ENCODE assay signal across 8 cellular contexts in the genomic region with DNA sequence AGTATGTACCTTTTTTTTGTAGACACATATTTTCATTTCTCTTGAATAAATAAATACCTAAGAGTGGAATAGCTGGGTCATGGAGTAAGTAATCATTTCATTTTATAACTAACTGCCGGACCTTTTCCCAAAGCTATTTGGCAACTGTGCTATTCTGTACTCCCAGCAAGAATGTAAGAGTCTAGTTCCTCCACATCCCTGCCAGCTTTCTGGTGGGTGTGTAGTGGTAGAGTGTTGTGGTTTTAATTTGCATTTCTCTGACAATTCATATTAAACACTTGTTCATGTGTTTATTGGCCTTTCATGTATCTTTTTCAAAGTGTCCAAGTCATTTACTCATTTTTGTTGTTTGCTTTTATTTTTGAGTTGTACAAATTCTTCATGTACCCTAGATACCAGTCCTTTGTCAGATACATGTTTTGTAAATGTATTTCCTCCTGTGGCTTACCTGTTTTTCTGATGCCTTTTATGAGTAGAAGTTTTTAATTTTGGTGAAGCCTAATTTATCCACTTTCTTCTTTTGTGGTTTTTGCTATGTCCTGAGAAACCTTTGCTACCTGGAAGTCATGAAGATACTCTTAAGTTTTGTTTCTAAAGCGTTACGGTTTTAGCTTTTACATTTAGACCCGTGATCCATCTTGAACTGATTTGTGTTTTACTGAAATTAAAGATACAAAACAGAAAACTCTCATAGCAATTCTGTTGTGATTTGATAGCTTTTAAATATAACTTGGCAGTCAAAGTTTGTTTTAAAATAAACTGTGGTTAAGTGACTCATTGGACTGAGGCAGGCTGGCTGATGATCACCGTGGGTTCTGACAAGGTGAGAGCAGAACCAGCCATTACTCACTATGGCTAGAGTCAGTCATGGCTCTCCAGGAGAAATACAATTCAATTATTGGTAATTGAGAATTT. TPM values are rescaled to one million over a fixed set of nuclear protein-coding genes. Genes with fewer than 3 reads are reported as not detected.
DNase-seq lines count a peak whose midpoint lies in the region; ATAC-seq and TF ChIP-seq lines count a peak whose summit lies in the region.

No MANE protein-coding gene starts in this region.

- peak in 1 of 4 donors; percentile 57 for TF ChIP-seq EP300 in sigmoid colon (IDR thresholded peaks at IDR 0.05)

- no peak for TF ChIP-seq POLR2A in sigmoid colon (IDR thresholded peaks at IDR 0.05)

- TF ChIP-seq CTCF in sigmoid colon (IDR thresholded peaks at IDR 0.05): no peak

- H3K36me3 Mint-ChIP-seq in activated CD4-positive, alpha-beta T cell treated with anti-CD3 and anti-CD28 coated beads for 36 hours (ENCODE audit: low read depth): peaks cover 54% of the 10 kb centered on the region

- no peaks in the 10 kb centered on the region for H3K27me3 Mint-ChIP-seq in activated CD4-positive, alpha-beta T cell treated with anti-CD3 and anti-CD28 coated beads for 36 hours

- H3K27ac ChIP-seq in sigmoid colon: peak overlapping the region; percentile 20 to 100 (median 96)

- H3K36me3 ChIP-seq in endocrine pancreas (ENCODE audit: control insufficient read depth, insufficient read depth, low read length): no peaks in the 10 kb centered on the region
- peaks cover 0 to 5% (median 2%) of the 10 kb centered on the region in 4 donors for H3K36me3 ChIP-seq in sigmoid colon

- whole genome bisulfite sequencing in sigmoid colon, 2 donors: 15 to 34% methylated on average over 5 of the region's 5 CpGs

- H3K4me1 ChIP-seq in endocrine pancreas (ENCODE audit: control insufficient read depth, insufficient read depth, low read length) (peaks cover 47% of the 10 kb centered on the region), sigmoid colon (peaks cover 0 to 89% (median 84%) of the 10 kb centered on the region in 4 donors)

- peak overlapping the region; percentile 56 for H3K4me3 Mint-ChIP-seq in activated CD4-positive, alpha-beta T cell treated with anti-CD3 and anti-CD28 coated beads for 36 hours

- CTCF ChIA-PET in activated CD4-positive, alpha-beta T cell treated with anti-CD3 and anti-CD28 coated beads for 36 hours (lab: Charles Lee): interaction anchor here (0.7 to 2.5 kb wide), 11 partner anchors 8 to 439 kb away, joined by 3 to 11 read pairs (median 4); partner anchors contain the start of gene MYLIP

- ATAC-seq in HG02759 (IDR thresholded peaks at IDR 0.05; ENCODE audit: unreplicated experiment) (peak; percentile 71), GM18502 (IDR thresholded peaks at IDR 0.05; ENCODE audit: poor library complexity, unreplicated experiment) (no peak)
- ATAC-seq in activated CD4-positive, alpha-beta T cell treated with anti-CD3 and anti-CD28 coated beads for 36 hours: peak; percentile 89

- H3K27me3 ChIP-seq in endocrine pancreas (ENCODE audit: control insufficient read depth, insufficient read depth, low read length) (no peaks in the 10 kb centered on the region), sigmoid colon (no peaks in the 10 kb centered on the region)

- H3K4me1 Mint-ChIP-seq in activated CD4-positive, alpha-beta T cell treated with anti-CD3 and anti-CD28 coated beads for 36 hours: peaks cover 78% of the 10 kb centered on the region

- H3K4me3 ChIP-seq in endocrine pancreas (ENCODE audit: control insufficient read depth, insufficient read depth, low read length) (peak overlapping the region; percentile 55), sigmoid colon (peak overlapping the region in 1 of 4 donors; percentile 9)

- intact Hi-C loops in activated CD4-positive, alpha-beta T cell treated with anti-CD3 and anti-CD28 coated beads for 36 hours (cut with DNase I, micrococcal nuclease): loop anchor here (1.0 to 10.0 kb wide), 8 partner anchors 7 to 558 kb away; partner anchors contain the start of gene MYLIP (in 1 of the 2)
- intact Hi-C loops in sigmoid colon (cut with DNase I): no loop called here

- peak overlapping the region; percentile 86 for H3K27ac Mint-ChIP-seq in activated CD4-positive, alpha-beta T cell treated with anti-CD3 and anti-CD28 coated beads for 36 hours

- no peak overlapping the region for H3K9ac ChIP-seq in endocrine pancreas (ENCODE audit: control insufficient read depth, insufficient read depth, low read length)

- peak; percentile 75 for DNase-seq in activated CD4-positive, alpha-beta T cell treated with anti-CD3 and anti-CD28 coated beads for 36 hours
- no peak for DNase-seq in sigmoid colon
- DNase-seq in DMS114 treated with DMSO at 0.1 percent for 48 hours (lab: John Stamatoyannopoulos, UW; ENCODE audit: unreplicated experiment): no peak
- no peak for DNase-seq in DMS 273 (lab: John Stamatoyannopoulos, UW; ENCODE audit: unreplicated experiment)
- DNase-seq in NCI-H82 (lab: John Stamatoyannopoulos, UW): no peak

- POLR2A ChIA-PET in activated CD4-positive, alpha-beta T cell treated with anti-CD3 and anti-CD28 coated beads for 36 hours (lab: Charles Lee): interaction anchor here (0.7 to 1.7 kb wide), 4 partner anchors 8 to 446 kb away, joined by 4 to 14 read pairs (median 5); partner anchors contain the start of gene MYLIP

- H3K9me3 ChIP-seq in endocrine pancreas (ENCODE audit: control insufficient read depth, low read length) (no peaks in the 10 kb centered on the region), sigmoid colon (no peaks in the 10 kb centered on the region)

- H3K9me3 Mint-ChIP-seq in activated CD4-positive, alpha-beta T cell treated with anti-CD3 and anti-CD28 coated beads for 36 hours (ENCODE audit: low read depth): no peaks in the 10 kb centered on the region

RNA-seq across cellular contexts. Expression of gene MYLIP, which starts 7.9 kb away (rescaled TPM):
- 10 to 100 TPM in 1 of 2 experiments, 1 to 10 TPM in 1; 9.2 to 10.6 TPM for total RNA-seq in activated CD4-positive, alpha-beta T cell treated with anti-CD3 and anti-CD28 coated beads for 36 hours
- total RNA-seq in sigmoid colon: 10 to 100 TPM; 18.0 to 50.0 (median 41.3) TPM
- polyA plus RNA-seq in sigmoid colon: 10 to 100 TPM; 13.4 to 21.6 (median 17.9) TPM
